ENCODE assay signal across 10 cellular contexts in the genomic region with DNA sequence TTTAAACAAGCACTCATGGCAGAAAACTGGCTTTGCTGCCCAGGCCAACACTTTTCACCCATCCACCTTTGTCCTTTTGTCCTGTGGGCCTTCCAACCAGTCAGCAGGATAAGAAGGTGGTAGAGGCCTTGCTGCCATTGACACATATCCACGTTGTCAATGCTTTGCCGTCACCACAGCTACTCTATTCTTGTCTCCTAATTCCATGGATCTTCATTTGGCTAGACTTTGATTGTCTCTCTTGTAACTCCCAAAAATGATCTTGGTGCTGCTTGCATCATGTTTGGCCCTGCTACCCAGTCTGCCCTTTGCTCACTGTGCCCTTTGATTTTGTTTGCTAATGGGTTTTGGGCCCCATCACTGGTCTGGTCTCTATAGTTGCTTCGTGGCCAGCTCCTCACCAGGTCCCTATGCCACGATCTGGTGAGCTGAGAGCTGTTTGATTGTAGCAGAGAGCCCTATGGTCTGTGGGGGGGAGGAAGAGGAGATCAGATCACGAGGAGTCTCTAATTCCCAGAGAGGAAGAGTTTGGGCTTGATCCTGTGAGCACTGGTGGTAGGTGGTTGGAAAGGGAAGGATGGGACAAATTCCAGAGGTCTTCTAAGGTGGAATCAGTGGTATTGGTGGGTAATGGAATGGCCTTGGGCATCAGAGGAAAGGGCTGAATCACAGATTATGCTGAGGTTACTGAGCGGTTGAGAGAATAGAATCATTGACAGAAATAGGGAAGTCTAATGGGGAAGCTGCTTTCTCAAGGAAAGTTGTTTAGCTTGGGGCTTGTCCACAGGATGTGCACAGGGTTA. TPM values are rescaled to one million over a fixed set of nuclear protein-coding genes. Genes with fewer than 3 reads are reported as not detected.
DNase-seq lines count a peak whose midpoint lies in the region; ATAC-seq, FAIRE-seq and TF ChIP-seq lines count a peak whose summit lies in the region.
"Had no signal": no experiment of that assay in that cellular context is flagged by ENCODE, and none has a peak within 500 bp of the region (broad histone marks: within the 10 kb centered on the region; RNA-seq: fewer than 3 reads in every experiment).

No MANE protein-coding gene starts in this region.

- FAIRE-seq in GM12878 (lab: Jason Lieb, UNC), result no peak
- FAIRE-seq: H1 had no signal

- no peaks in the 10 kb centered on the region for H3K27me3 ChIP-seq in GM12878 (replicated peaks in 1 of 2; ENCODE audit: control insufficient read depth in 2 of 2, insufficient read depth in 2 of 2, low read length in 1 of 2)
- no peaks in the 10 kb centered on the region for H3K27me3 ChIP-seq in naive thymus-derived CD4-positive, alpha-beta T cell (ENCODE audit: control insufficient read depth in 2 of 2, insufficient read depth in 2 of 2, low read length in 2 of 2)

- no peaks in the 10 kb centered on the region for H3K79me2 ChIP-seq in GM12878 (ENCODE audit: control insufficient read depth, insufficient read depth, low read length)

- TF ChIP-seq RAD21 in GM12878 (IDR thresholded peaks at IDR 0.05; ENCODE audit: insufficient read depth, low read depth, low read length), result no peak

- peak; percentile 83 for DNase-seq in AML-193 (lab: John Stamatoyannopoulos, UW)
- DNase-seq in MV-4-11 (lab: John Stamatoyannopoulos, UW), result peak; percentile 86
- DNase-seq in GM12878 (ENCODE audit: low read depth, low spot score), result no peak
- DNase-seq in naive thymus-derived CD4-positive, alpha-beta T cell, result no peak
- DNase-seq in activated CD4-positive, alpha-beta T cell treated with anti-CD3 and anti-CD28 coated beads, Interleukin-2, amount 50 U/mL, for 1 hour, result no peak
- DNase-seq in GM10266 (ENCODE audit: extremely low spot score), result no peak
- DNase-seq in stimulated activated naive CD4-positive, alpha-beta T cell treated with Interleukin-2 at 50 U/mL for 16 hours (lab: John Stamatoyannopoulos, UW), result no peak
- DNase-seq in DMS79 (lab: John Stamatoyannopoulos, UW), result no peak

- no peaks in the 10 kb centered on the region for H3K9me3 ChIP-seq in GM12878 (replicated peaks; ENCODE audit: control insufficient read depth, insufficient read depth, low read length)
- no peaks in the 10 kb centered on the region for H3K9me3 ChIP-seq in naive thymus-derived CD4-positive, alpha-beta T cell (ENCODE audit: control insufficient read depth in 2 of 3, low read length in 3 of 3)

- TF ChIP-seq CTCF in GM12878 (IDR thresholded peaks at IDR 0.05 in 2 of 3, conservative IDR thresholded peaks at IDR 0.05 in 1 of 3; ENCODE audit: control insufficient read depth in 2 of 3, extremely low read depth in 1 of 3, insufficient read depth in 1 of 3, low read depth in 3 of 3, low read length in 3 of 3) (no peak), GM10266 (IDR thresholded peaks at IDR 0.05; ENCODE audit: control insufficient read depth, insufficient read depth, low read depth, missing control alignments) (no peak)

- no peak overlapping the region for H3K4me3 Mint-ChIP-seq in naive thymus-derived CD4-positive, alpha-beta T cell
- H3K4me3 Mint-ChIP-seq: activated naive CD8-positive, alpha-beta T cell treated with anti-CD3 and anti-CD28 coated beads, Interleukin-2, amount 10 ng/mL, durations not matched to agents 7 days and 5 days had no signal

- no peaks in the 10 kb centered on the region for H4K20me1 ChIP-seq in GM12878 (ENCODE audit: control insufficient read depth, insufficient read depth)

- peaks cover 1 to 6% of the 10 kb centered on the region in 2 experiments; a peak in 3 of 4 replicates for H3K36me3 ChIP-seq in GM12878 (ENCODE audit: control insufficient read depth in 2 of 2, insufficient read depth in 2 of 2, low read length in 1 of 2)
- peaks cover 0 to 21% (median 3%) of the 10 kb centered on the region in 3 experiments for H3K36me3 ChIP-seq in naive thymus-derived CD4-positive, alpha-beta T cell (ENCODE audit: control insufficient read depth in 2 of 3, insufficient read depth in 3 of 3, low read length in 3 of 3)

- H3K4me1 ChIP-seq in GM12878 (ENCODE audit: control insufficient read depth, insufficient read depth, low read length), result no peaks in the 10 kb centered on the region
- H3K4me1 ChIP-seq in naive thymus-derived CD4-positive, alpha-beta T cell (ENCODE audit: control insufficient read depth in 2 of 2, insufficient read depth in 2 of 2, low read length in 2 of 2), result peaks cover 10 to 17% of the 10 kb centered on the region in 2 donors

- no peak for TF ChIP-seq EP300 in GM12878 (IDR thresholded peaks at IDR 0.05; ENCODE audit: borderline replicate concordance in 1 of 2, control insufficient read depth in 1 of 2, low read depth in 2 of 2, low read length in 2 of 2)

- H3K36me3 Mint-ChIP-seq in naive thymus-derived CD4-positive, alpha-beta T cell, result peaks cover 12 to 41% (median 18%) of the 10 kb centered on the region in 5 donors

- H3K9me3 Mint-ChIP-seq in naive thymus-derived CD4-positive, alpha-beta T cell, result no peaks in the 10 kb centered on the region
- H3K9me3 Mint-ChIP-seq: activated naive CD8-positive, alpha-beta T cell treated with anti-CD3 and anti-CD28 coated beads, Interleukin-2, amount 10 ng/mL, durations not matched to agents 7 days and 5 days had no signal

- POLR2A ChIA-PET in GM12878 (lab: Charles Lee), result interaction anchor here (0.9 to 3.7 kb wide), 5 partner anchors 16 to 71 kb away, joined by 4 to 15 read pairs (median 4); no protein-coding TSS in a partner anchor
- POLR2A ChIA-PET in naive thymus-derived CD4-positive, alpha-beta T cell (lab: Charles Lee), result interaction anchor here (2.7 kb wide), 1 partner anchor 41 kb away, joined by 7 read pairs; a partner anchor contains a TSS

- no peak overlapping the region for H2AFZ ChIP-seq in GM12878 (ENCODE audit: control insufficient read depth, low read depth, low read length)

- no peak overlapping the region for H3K4me3 ChIP-seq in GM12878
- no peak overlapping the region for H3K4me3 ChIP-seq in naive thymus-derived CD4-positive, alpha-beta T cell (ENCODE audit: low read length)

- CTCF ChIA-PET in GM12878 (lab: Yijun Ruan, JAX), result interaction anchor here (0.6 to 8.4 kb wide), 27 partner anchors 10 to 504 kb away, joined by 3 to 225 read pairs (median 11); a partner anchor contains a TSS
- CTCF ChIA-PET in naive thymus-derived CD4-positive, alpha-beta T cell (lab: Charles Lee), result interaction anchor here (0.7 to 7.1 kb wide), 14 partner anchors 8 to 673 kb away, joined by 3 to 99 read pairs (median 4); no protein-coding TSS in a partner anchor

- intact Hi-C loops in GM12878 (cut with micrococcal nuclease; ENCODE audit: unreplicated experiment), result loop anchor here (1.0 kb wide), 2 partner anchors 71 to 234 kb away; no protein-coding TSS in a partner anchor
- intact Hi-C loops in naive thymus-derived CD4-positive, alpha-beta T cell (cut with micrococcal nuclease), result loop anchor here (1.0 to 5.0 kb wide), 9 partner anchors 15 to 506 kb away; a partner anchor contains a TSS

- no peak overlapping the region for H3K4me2 ChIP-seq in GM12878 (ENCODE audit: control insufficient read depth, insufficient read depth)

- peaks cover 9 to 31% (median 18%) of the 10 kb centered on the region in 7 donors for H3K4me1 Mint-ChIP-seq in naive thymus-derived CD4-positive, alpha-beta T cell

- TF ChIP-seq POLR2A in GM12878 (IDR thresholded peaks at IDR 0.05; ENCODE audit: low read depth, low read length), result no peak

- SMC1A ChIA-PET in GM12878 (lab: Charles Lee; ENCODE audit: uncharacterized antibody, unreplicated experiment), result interaction anchor here (0.8 to 10.2 kb wide), 15 partner anchors 16 to 95 kb away, joined by 3 to 134 read pairs (median 9); a partner anchor contains a TSS

- BruUV-seq in GM12878 (replicated peaks; lab: Mats Ljungman, UMichigan), result no TSS peak

- no peaks in the 10 kb centered on the region for H3K27me3 Mint-ChIP-seq in naive thymus-derived CD4-positive, alpha-beta T cell
- H3K27me3 Mint-ChIP-seq: activated naive CD8-positive, alpha-beta T cell treated with anti-CD3 and anti-CD28 coated beads, Interleukin-2, amount 10 ng/mL, durations not matched to agents 7 days and 5 days had no signal

- peak; percentile 38; the same call in 2 of the 3 replicates for ATAC-seq in GM12878
- ATAC-seq in naive thymus-derived CD4-positive, alpha-beta T cell, result peak; percentile 39

- RAD21 ChIA-PET in GM12878 (lab: Charles Lee; ENCODE audit: unreplicated experiment), result interaction anchor here (0.6 to 5.8 kb wide), 13 partner anchors 11 to 224 kb away, joined by 3 to 105 read pairs (median 5); a partner anchor contains a TSS

- H3K27ac ChIP-seq in GM12878 (ENCODE audit: control insufficient read depth, insufficient read depth), result no peak overlapping the region
- no peak overlapping the region for H3K27ac ChIP-seq in naive thymus-derived CD4-positive, alpha-beta T cell (ENCODE audit: low read depth, low read length)

- WGBS in GM12878 (ENCODE audit: insufficient coverage, insufficient replicate concordance, low lambda C conversion rate, missing lambda C conversion rate), result 76% methylated on average over 6 of the region's 6 CpGs

- H3K27ac Mint-ChIP-seq in naive thymus-derived CD4-positive, alpha-beta T cell, result no peak overlapping the region
- H3K27ac Mint-ChIP-seq: activated naive CD8-positive, alpha-beta T cell treated with anti-CD3 and anti-CD28 coated beads, Interleukin-2, amount 10 ng/mL, durations not matched to agents 7 days and 5 days had no signal

- H3K9ac ChIP-seq in GM12878 (ENCODE audit: control insufficient read depth, insufficient read depth, low read length), result no peak overlapping the region

- in situ Hi-C loops in GM12878 (cut with MboI), result loop anchor here (5.0 kb wide), 1 partner anchor 71 kb away; no protein-coding TSS in a partner anchor

TF ChIP-seq in GM12878, 131 proteins besides CTCF, POLR2A, EP300 and RAD21 (continues in another document):
- peak; percentile 30; the same call in 1 of the 2 replicates for TF ChIP-seq SPI1 (IDR thresholded peaks at IDR 0.05; ENCODE audit: borderline replicate concordance, insufficient read depth, low read depth, low read length)

RNA-seq across cellular contexts. Expression of a gene that starts 40.3 kb away (rescaled TPM):
- 48.0 and 50.8 TPM in 2 replicates for total RNA-seq in GM12878 (2013; cell fraction: nucleolus; rRNA removed)
- 19.6 and 19.7 TPM in 2 replicates for total RNA-seq in GM12878 (2014; rRNA removed)
- total RNA-seq in GM12878 (2014; rRNA removed; fragmentation: Illumina TruSeq; extraction: Trizol), result 15.8 and 19.8 TPM in 2 replicates
- 33.6 and 38.7 TPM in 2 replicates for total RNA-seq in GM12878 (2021)
- 7.0 TPM for polyA plus RNA-seq in GM12878 (2011; ENCODE audit: low read depth)
- polyA plus RNA-seq in GM12878 (2011; rRNA removed), result 22.4 and 30.1 TPM in 2 replicates
- 27.2 and 29.2 TPM in 2 replicates for polyA plus RNA-seq in GM12878 (2011; cell fraction: cytosol; rRNA removed)
- polyA plus RNA-seq in GM12878 (2011; cell fraction: nucleus; rRNA removed), result 16.7 and 18.6 TPM in 2 replicates
- polyA plus RNA-seq in GM12878 (2012), result 7.8 and 8.1 TPM in 2 replicates
- 21.4 and 23.3 TPM in 2 replicates for polyA plus RNA-seq in GM12878 (2014; fragmentation: Illumina TruSeq; extraction: Trizol)
- polyA plus RNA-seq in GM12878 (2014; fragmentation: Nextera tagmentation; extraction: Ambion mirVana), result 1 to 10 TPM; 1.2 to 4.7 TPM
- 15.0 and 19.3 TPM in 2 replicates for polyA plus RNA-seq in GM12878 (2014; rRNA removed)
- 10 to 100 TPM; 21.0 to 21.2 TPM for polyA plus RNA-seq in GM12878 (2016; fragmentation: Nextera tagmentation; extraction: Ambion mirVana)
- 82.8 and 105 TPM in 2 replicates for polyA minus RNA-seq in GM12878 (2011; rRNA and poly(A)+ RNA removed)
- polyA minus RNA-seq in GM12878 (2011; cell fraction: cytosol; rRNA and poly(A)+ RNA removed), result 17.2 and 18.7 TPM in 2 replicates
- polyA minus RNA-seq in GM12878 (2011; cell fraction: nucleus; rRNA and poly(A)+ RNA removed), result 14.7 and 33.2 TPM in 2 replicates
- 10 to 100 TPM; 43.6 to 85.0 (median 67.7) TPM for total RNA-seq in naive thymus-derived CD4-positive, alpha-beta T cell
- 10 to 100 TPM; 19.4 to 21.9 TPM for polyA plus RNA-seq in naive thymus-derived CD4-positive, alpha-beta T cell

Comparison
In these comparisons a context has a peak if more than half of its experiments do, and no peak if none do; other contexts are left out.
1. DNase-seq: peak in AML-193 (2 of 2) and MV-4-11 (single experiment); none in GM12878 (single experiment), naive thymus-derived CD4-positive, alpha-beta T cell (0 of 9), activated CD4-positive, alpha-beta T cell treated with anti-CD3 and anti-CD28 coated beads, Interleukin-2, amount 50 U/mL, for 1 hour (single experiment), GM10266 (single experiment), stimulated activated naive CD4-positive, alpha-beta T cell treated with Interleukin-2 at 50 U/mL for 16 hours (single experiment) and DMS79 (single experiment).